Comparison of ENCODE assay signal across 14 cellular contexts in genomic region chr5:140166911-140167310, GRCh38.
"Had no signal": no experiment of that assay in that cellular context is flagged by ENCODE, and none has a peak within 500 bp of the region (broad histone marks: within the 10 kb centered on the region; RNA-seq: fewer than 3 reads in every experiment).

No MANE protein-coding gene starts in this region.

- FAIRE-seq: colon had no signal

- ATAC-seq: activated CD8-positive, alpha-beta T cell treated with anti-CD3 and anti-CD28 coated beads for 36 hours; naive thymus-derived CD4-positive, alpha-beta T cell; psoas muscle; right cardiac atrium; upper lobe of right lung had no signal

- DNase-seq: activated CD4-positive, alpha-beta T cell treated with anti-CD3 and anti-CD28 coated beads for 48 hours; activated CD4-positive, CD25-positive, alpha-beta regulatory T cell; activated CD8-positive, alpha-beta T cell treated with anti-CD3 and anti-CD28 coated beads for 36 hours; activated naive CD4-positive, alpha-beta T cell treated with Interleukin-2 at 50 U/mL for 16 hours; activated T-cell treated with anti-CD3 and anti-CD28 coated beads, Interleukin-2, amount 50 U/mL, for 24 hours; central memory CD4-positive, alpha-beta T cell; foreskin fibroblast; naive thymus-derived CD4-positive, alpha-beta T cell; psoas muscle; stimulated activated CD4-positive, alpha-beta T cell treated with anti-CD3 and anti-CD28 coated beads, Interleukin-15, amount 100 ng/mL, for 24 hours; stimulated activated CD4-positive, alpha-beta T cell treated with anti-CD3 and anti-CD28 coated beads, Interleukin-2, amount 100 ng/mL, for 48 hours; upper lobe of right lung had no signal
